ENCODE assay signal across 15 cellular contexts in genomic region chr9:17824191-17824926, GRCh38.
DNase-seq lines count a peak whose midpoint lies in the region; ATAC-seq, FAIRE-seq and TF ChIP-seq lines count a peak whose summit lies in the region.
"Had no signal": no experiment of that assay in that cellular context is flagged by ENCODE, and none has a peak within 500 bp of the region (broad histone marks: within the 10 kb centered on the region; RNA-seq: fewer than 3 reads in every experiment).

No MANE protein-coding gene starts in this region.

- H3K9me3 Mint-ChIP-seq in GM23338, result 0 out of 3 replicates have a peak, but pooled peaks cover 3% of the 10 kb centered on the region
- H3K9me3 Mint-ChIP-seq in osteocyte (ENCODE audit: unreplicated experiment), result peaks cover 4% of the 10 kb centered on the region

- H3K4me3 ChIP-seq in GM23338, result no peak overlapping the region
- no peak overlapping the region for H3K4me3 ChIP-seq in fibroblast of pulmonary artery (replicated peaks; ENCODE audit: low read depth, low read length)
- H3K4me3 ChIP-seq: BLaER1, sigmoid colon had no signal

- H3K27me3 ChIP-seq in GM23338 (ENCODE audit: insufficient read depth), result no peaks in the 10 kb centered on the region
- H3K27me3 ChIP-seq: BLaER1, sigmoid colon had no signal

- no peaks in the 10 kb centered on the region for H3K36me3 ChIP-seq in GM23338 (ENCODE audit: insufficient read depth)
- H3K36me3 ChIP-seq: BLaER1, sigmoid colon had no signal

- H3K27ac ChIP-seq in GM23338 (ENCODE audit: low read depth), result no peak overlapping the region
- H3K27ac ChIP-seq: BLaER1 had no signal

- no peaks in the 10 kb centered on the region for H3K4me1 ChIP-seq in GM23338 (ENCODE audit: insufficient read depth)
- H3K4me1 ChIP-seq: BLaER1 had no signal

- H3K4me3 Mint-ChIP-seq in GM23338 (no peak overlapping the region), osteocyte (ENCODE audit: unreplicated experiment) (no peak overlapping the region)

- peak; percentile 76 for ATAC-seq in GM23338
- ATAC-seq in GM21360 (IDR thresholded peaks at IDR 0.05; ENCODE audit: unreplicated experiment), result no peak
- ATAC-seq in GM21619 (IDR thresholded peaks at IDR 0.05; ENCODE audit: unreplicated experiment), result no peak
- ATAC-seq: stimulated activated naive CD8-positive, alpha-beta T cell treated with anti-CD3 and anti-CD28 coated beads, Interleukin-15, Interleukin-2, amounts not matched to agents 100 U/mL and 50 U/mL, for 24 hours had no signal

- in situ Hi-C loops in SK-MEL-5 (cut with HindIII; ENCODE audit: low pct_unique_long_range_greater_than_20kb, low sequenced_read_pairs), result no loop called here

- no peaks in the 10 kb centered on the region for H3F3A ChIP-seq in GM23338 (replicated peaks; ENCODE audit: low read depth)

- DNase-seq in GM23338 (ENCODE audit: low spot score) (peak; percentile 60), SK-MEL-5 (ENCODE audit: low read depth, low spot score) (peak; percentile 68), fibroblast of pulmonary artery (ENCODE audit: low read depth) (peak; percentile 86), osteocyte (ENCODE audit: extremely low spot score, unreplicated experiment) (no peak), T1000 (lab: John Stamatoyannopoulos, UW) (no peak), HTR-8/SVneo (ENCODE audit: insufficient read length, low spot score) (no peak)
- DNase-seq: activated naive CD4-positive, alpha-beta T cell treated with Interleukin-2 at 50 U/mL for 16 hours; NCI-H1048; NCI-H82; SIG-M5; sigmoid colon; stimulated activated naive CD8-positive, alpha-beta T cell treated with anti-CD3 and anti-CD28 coated beads, Interleukin-15, Interleukin-2, amounts not matched to agents 100 U/mL and 50 U/mL, for 24 hours had no signal

- no peak overlapping the region; the same call in 1 of the 2 replicates for H3K27ac Mint-ChIP-seq in GM23338
- H3K27ac Mint-ChIP-seq in osteocyte (ENCODE audit: unreplicated experiment), result peak overlapping the region; percentile 9

- TF ChIP-seq CTCF in GM23338 (conservative IDR thresholded peaks at IDR 0.05; ENCODE audit: low read depth in 2 of 2) (peak in 1 of 2 experiments; percentile 46; a peak in 3 of 4 replicates), fibroblast of pulmonary artery (IDR thresholded peaks at IDR 0.05; ENCODE audit: low read length, missing control alignments) (no peak), osteocyte (IDR thresholded peaks at IDR 0.05) (peak; percentile 22)

- no peaks in the 10 kb centered on the region for H4K20me1 ChIP-seq in GM23338 (replicated peaks; ENCODE audit: insufficient read depth)
- H4K20me1 ChIP-seq: BLaER1 had no signal

- H3K36me3 Mint-ChIP-seq in GM23338 (ENCODE audit: low read depth) (no peaks in the 10 kb centered on the region), osteocyte (ENCODE audit: unreplicated experiment) (no peaks in the 10 kb centered on the region)

- H2AFZ ChIP-seq in GM23338, result peak overlapping the region; percentile 1; the same call in 1 of the 2 replicates

- peaks cover 4% of the 10 kb centered on the region; the same call in 1 of the 2 replicates for H3K9me2 ChIP-seq in GM23338 (ENCODE audit: insufficient read depth)

- no peak for FAIRE-seq in HTR-8/SVneo (lab: Jason Lieb, UNC)

- no peaks in the 10 kb centered on the region for H3K79me2 ChIP-seq in GM23338 (replicated peaks; ENCODE audit: insufficient read depth)

- H3K27me3 Mint-ChIP-seq in GM23338 (ENCODE audit: insufficient read depth, low read depth, poor library complexity), result no peaks in the 10 kb centered on the region
- H3K27me3 Mint-ChIP-seq in osteocyte (ENCODE audit: unreplicated experiment), result no peaks in the 10 kb centered on the region

- H3K4me2 ChIP-seq in GM23338, result no peak overlapping the region
- H3K4me2 ChIP-seq: BLaER1 had no signal

- peaks cover 5% of the 10 kb centered on the region; the same call in 2 of the 3 replicates for H3K4me1 Mint-ChIP-seq in GM23338
- H3K4me1 Mint-ChIP-seq in osteocyte (ENCODE audit: unreplicated experiment), result peaks cover 16% of the 10 kb centered on the region

TF ChIP-seq in GM23338, 12 proteins besides CTCF, POLR2A, EP300 and RAD21 (continues in another document):
- TF ChIP-seq REST (IDR thresholded peaks at IDR 0.05; ENCODE audit: unreplicated experiment), result no peak
- no peak for TF ChIP-seq ZNF462 (CRISPR knock-in tag; IDR thresholded peaks at IDR 0.05)
- TF ChIP-seq JUNB (IDR thresholded peaks at IDR 0.05; ENCODE audit: unreplicated experiment), result no peak
- TF ChIP-seq STAT1 (IDR thresholded peaks at IDR 0.05; ENCODE audit: unreplicated experiment), result no peak

Comparison
In these comparisons a context has a peak if more than half of its experiments do, and no peak if none do; other contexts are left out.
1. DNase-seq: peak in GM23338 (single experiment), SK-MEL-5 (single experiment) and fibroblast of pulmonary artery (single experiment); none in osteocyte (single experiment), T1000 (single experiment) and HTR-8/SVneo (single experiment).